1 cellular context compared by ENCODE assay signal in the genomic region with DNA sequence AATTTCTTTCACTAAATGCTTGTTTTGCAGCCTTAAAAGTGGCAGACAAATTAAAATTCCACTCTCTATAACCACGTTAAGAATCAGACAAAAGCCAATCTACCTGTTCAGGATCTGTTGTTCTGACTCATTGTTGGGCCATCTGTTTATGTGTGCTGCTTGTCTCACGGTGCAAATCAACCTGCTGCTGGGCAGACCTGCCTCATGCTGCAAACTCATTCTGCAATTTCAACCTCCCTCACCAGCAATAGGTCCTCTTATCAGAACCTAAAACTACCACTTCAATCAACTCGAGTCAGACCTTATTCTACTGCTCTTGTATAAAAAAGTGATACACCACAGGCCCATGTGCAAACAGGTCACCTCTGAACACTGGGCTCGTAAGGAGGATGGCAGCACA.
TF ChIP-seq lines count a peak whose summit lies in the region.

No MANE protein-coding gene starts in this region.

TF ChIP-seq in K562, 482 proteins besides CTCF, POLR2A, EP300 and RAD21 (continued from another document and continues in another):
- TF ChIP-seq, protein P1, sequence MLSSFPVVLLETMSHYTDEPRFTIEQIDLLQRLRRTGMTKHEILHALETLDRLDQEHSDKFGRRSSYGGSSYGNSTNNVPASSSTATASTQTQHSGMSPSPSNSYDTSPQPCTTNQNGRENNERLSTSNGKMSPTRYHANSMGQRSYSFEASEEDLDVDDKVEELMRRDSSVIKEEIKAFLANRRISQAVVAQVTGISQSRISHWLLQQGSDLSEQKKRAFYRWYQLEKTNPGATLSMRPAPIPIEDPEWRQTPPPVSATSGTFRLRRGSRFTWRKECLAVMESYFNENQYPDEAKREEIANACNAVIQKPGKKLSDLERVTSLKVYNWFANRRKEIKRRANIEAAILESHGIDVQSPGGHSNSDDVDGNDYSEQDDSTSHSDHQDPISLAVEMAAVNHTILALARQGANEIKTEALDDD (IDR thresholded peaks at IDR 0.05): peak; percentile 72
- TF ChIP-seq NRF1 (conservative IDR thresholded peaks at IDR 0.05 in 1 of 2, IDR thresholded peaks at IDR 0.05 in 1 of 2) (peak in 1 of 2 experiments; percentile 23; a peak in 1 of 4 replicates), THRAP3 (IDR thresholded peaks at IDR 0.05; ENCODE audit: borderline replicate concordance) (no peak), CEBPG (CRISPR knock-in tag; IDR thresholded peaks at IDR 0.05) (no peak), CEBPG (tag; conservative IDR thresholded peaks at IDR 0.05 in 1 of 2, IDR thresholded peaks at IDR 0.05 in 1 of 2) (no peak), CBFA2T3 (IDR thresholded peaks at IDR 0.05) (peak; percentile 74), FUS (optimal IDR thresholded peaks at IDR 0.05; ENCODE audit: low read depth, low read length) (no peak), PURB (CRISPR knock-in tag; IDR thresholded peaks at IDR 0.05; ENCODE audit: low read depth) (no peak), SIN3B (IDR thresholded peaks at IDR 0.05; ENCODE audit: low read depth) (no peak), CBFB (CRISPR knock-in tag; IDR thresholded peaks at IDR 0.05) (no peak), GABPB1 (CRISPR knock-in tag; IDR thresholded peaks at IDR 0.05) (no peak), ETV6 (IDR thresholded peaks at IDR 0.05; ENCODE audit: borderline replicate concordance in 1 of 2, low read depth in 2 of 2, low read length in 1 of 2) (no peak), ETV6 (CRISPR knock-in tag; IDR thresholded peaks at IDR 0.05; ENCODE audit: borderline replicate concordance) (no peak), ZFPM2 (CRISPR knock-in tag; IDR thresholded peaks at IDR 0.05) (no peak), WHSC1 (IDR thresholded peaks at IDR 0.05; ENCODE audit: low read length) (no peak), TSC22D4 (tag; IDR thresholded peaks at IDR 0.05) (no peak), ZEB2 (IDR thresholded peaks at IDR 0.05) (peak; percentile 77), C11orf30 (IDR thresholded peaks at IDR 0.05; ENCODE audit: low read depth) (peak; percentile 55; the same call in 1 of the 2 replicates), NFE2 (IDR thresholded peaks at IDR 0.05; ENCODE audit: low read depth) (0 out of 2 replicates have a peak, but pooled peaks have one; percentile 57), CBFA2T2 (conservative IDR thresholded peaks at IDR 0.05) (no peak; the same call in none of the 2 replicates), HDAC1 (IDR thresholded peaks at IDR 0.05) (0 out of 4 replicates have a peak, but pooled peaks of 1 of the 2 experiments have one; percentile 25), TAL1 (IDR thresholded peaks at IDR 0.05) (peak; percentile 33; the same call in 1 of the 2 replicates), HNRNPL (IDR thresholded peaks at IDR 0.05; ENCODE audit: low read depth, low read length) (no peak), ZNF785 (CRISPR knock-in tag; IDR thresholded peaks at IDR 0.05) (no peak), ZNF140 (CRISPR knock-in tag; IDR thresholded peaks at IDR 0.05) (no peak), MEIS2 (IDR thresholded peaks at IDR 0.05; ENCODE audit: partially characterized antibody) (peak; percentile 23)
- TF ChIP-seq, protein P2, sequence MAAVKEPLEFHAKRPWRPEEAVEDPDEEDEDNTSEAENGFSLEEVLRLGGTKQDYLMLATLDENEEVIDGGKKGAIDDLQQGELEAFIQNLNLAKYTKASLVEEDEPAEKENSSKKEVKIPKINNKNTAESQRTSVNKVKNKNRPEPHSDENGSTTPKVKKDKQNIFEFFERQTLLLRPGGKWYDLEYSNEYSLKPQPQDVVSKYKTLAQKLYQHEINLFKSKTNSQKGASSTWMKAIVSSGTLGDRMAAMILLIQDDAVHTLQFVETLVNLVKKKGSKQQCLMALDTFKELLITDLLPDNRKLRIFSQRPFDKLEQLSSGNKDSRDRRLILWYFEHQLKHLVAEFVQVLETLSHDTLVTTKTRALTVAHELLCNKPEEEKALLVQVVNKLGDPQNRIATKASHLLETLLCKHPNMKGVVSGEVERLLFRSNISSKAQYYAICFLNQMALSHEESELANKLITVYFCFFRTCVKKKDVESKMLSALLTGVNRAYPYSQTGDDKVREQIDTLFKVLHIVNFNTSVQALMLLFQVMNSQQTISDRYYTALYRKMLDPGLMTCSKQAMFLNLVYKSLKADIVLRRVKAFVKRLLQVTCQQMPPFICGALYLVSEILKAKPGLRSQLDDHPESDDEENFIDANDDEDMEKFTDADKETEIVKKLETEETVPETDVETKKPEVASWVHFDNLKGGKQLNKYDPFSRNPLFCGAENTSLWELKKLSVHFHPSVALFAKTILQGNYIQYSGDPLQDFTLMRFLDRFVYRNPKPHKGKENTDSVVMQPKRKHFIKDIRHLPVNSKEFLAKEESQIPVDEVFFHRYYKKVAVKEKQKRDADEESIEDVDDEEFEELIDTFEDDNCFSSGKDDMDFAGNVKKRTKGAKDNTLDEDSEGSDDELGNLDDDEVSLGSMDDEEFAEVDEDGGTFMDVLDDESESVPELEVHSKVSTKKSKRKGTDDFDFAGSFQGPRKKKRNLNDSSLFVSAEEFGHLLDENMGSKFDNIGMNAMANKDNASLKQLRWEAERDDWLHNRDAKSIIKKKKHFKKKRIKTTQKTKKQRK (IDR thresholded peaks at IDR 0.05; ENCODE audit: borderline replicate concordance, low read depth, low read length): no peak
- TF ChIP-seq, protein P3, sequence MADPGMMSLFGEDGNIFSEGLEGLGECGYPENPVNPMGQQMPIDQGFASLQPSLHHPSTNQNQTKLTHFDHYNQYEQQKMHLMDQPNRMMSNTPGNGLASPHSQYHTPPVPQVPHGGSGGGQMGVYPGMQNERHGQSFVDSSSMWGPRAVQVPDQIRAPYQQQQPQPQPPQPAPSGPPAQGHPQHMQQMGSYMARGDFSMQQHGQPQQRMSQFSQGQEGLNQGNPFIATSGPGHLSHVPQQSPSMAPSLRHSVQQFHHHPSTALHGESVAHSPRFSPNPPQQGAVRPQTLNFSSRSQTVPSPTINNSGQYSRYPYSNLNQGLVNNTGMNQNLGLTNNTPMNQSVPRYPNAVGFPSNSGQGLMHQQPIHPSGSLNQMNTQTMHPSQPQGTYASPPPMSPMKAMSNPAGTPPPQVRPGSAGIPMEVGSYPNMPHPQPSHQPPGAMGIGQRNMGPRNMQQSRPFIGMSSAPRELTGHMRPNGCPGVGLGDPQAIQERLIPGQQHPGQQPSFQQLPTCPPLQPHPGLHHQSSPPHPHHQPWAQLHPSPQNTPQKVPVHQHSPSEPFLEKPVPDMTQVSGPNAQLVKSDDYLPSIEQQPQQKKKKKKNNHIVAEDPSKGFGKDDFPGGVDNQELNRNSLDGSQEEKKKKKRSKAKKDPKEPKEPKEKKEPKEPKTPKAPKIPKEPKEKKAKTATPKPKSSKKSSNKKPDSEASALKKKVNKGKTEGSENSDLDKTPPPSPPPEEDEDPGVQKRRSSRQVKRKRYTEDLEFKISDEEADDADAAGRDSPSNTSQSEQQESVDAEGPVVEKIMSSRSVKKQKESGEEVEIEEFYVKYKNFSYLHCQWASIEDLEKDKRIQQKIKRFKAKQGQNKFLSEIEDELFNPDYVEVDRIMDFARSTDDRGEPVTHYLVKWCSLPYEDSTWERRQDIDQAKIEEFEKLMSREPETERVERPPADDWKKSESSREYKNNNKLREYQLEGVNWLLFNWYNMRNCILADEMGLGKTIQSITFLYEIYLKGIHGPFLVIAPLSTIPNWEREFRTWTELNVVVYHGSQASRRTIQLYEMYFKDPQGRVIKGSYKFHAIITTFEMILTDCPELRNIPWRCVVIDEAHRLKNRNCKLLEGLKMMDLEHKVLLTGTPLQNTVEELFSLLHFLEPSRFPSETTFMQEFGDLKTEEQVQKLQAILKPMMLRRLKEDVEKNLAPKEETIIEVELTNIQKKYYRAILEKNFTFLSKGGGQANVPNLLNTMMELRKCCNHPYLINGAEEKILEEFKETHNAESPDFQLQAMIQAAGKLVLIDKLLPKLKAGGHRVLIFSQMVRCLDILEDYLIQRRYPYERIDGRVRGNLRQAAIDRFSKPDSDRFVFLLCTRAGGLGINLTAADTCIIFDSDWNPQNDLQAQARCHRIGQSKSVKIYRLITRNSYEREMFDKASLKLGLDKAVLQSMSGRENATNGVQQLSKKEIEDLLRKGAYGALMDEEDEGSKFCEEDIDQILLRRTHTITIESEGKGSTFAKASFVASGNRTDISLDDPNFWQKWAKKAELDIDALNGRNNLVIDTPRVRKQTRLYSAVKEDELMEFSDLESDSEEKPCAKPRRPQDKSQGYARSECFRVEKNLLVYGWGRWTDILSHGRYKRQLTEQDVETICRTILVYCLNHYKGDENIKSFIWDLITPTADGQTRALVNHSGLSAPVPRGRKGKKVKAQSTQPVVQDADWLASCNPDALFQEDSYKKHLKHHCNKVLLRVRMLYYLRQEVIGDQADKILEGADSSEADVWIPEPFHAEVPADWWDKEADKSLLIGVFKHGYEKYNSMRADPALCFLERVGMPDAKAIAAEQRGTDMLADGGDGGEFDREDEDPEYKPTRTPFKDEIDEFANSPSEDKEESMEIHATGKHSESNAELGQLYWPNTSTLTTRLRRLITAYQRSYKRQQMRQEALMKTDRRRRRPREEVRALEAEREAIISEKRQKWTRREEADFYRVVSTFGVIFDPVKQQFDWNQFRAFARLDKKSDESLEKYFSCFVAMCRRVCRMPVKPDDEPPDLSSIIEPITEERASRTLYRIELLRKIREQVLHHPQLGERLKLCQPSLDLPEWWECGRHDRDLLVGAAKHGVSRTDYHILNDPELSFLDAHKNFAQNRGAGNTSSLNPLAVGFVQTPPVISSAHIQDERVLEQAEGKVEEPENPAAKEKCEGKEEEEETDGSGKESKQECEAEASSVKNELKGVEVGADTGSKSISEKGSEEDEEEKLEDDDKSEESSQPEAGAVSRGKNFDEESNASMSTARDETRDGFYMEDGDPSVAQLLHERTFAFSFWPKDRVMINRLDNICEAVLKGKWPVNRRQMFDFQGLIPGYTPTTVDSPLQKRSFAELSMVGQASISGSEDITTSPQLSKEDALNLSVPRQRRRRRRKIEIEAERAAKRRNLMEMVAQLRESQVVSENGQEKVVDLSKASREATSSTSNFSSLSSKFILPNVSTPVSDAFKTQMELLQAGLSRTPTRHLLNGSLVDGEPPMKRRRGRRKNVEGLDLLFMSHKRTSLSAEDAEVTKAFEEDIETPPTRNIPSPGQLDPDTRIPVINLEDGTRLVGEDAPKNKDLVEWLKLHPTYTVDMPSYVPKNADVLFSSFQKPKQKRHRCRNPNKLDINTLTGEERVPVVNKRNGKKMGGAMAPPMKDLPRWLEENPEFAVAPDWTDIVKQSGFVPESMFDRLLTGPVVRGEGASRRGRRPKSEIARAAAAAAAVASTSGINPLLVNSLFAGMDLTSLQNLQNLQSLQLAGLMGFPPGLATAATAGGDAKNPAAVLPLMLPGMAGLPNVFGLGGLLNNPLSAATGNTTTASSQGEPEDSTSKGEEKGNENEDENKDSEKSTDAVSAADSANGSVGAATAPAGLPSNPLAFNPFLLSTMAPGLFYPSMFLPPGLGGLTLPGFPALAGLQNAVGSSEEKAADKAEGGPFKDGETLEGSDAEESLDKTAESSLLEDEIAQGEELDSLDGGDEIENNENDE (IDR thresholded peaks at IDR 0.05; ENCODE audit: low read depth, low read length): no peak
- TF ChIP-seq, protein P4, sequence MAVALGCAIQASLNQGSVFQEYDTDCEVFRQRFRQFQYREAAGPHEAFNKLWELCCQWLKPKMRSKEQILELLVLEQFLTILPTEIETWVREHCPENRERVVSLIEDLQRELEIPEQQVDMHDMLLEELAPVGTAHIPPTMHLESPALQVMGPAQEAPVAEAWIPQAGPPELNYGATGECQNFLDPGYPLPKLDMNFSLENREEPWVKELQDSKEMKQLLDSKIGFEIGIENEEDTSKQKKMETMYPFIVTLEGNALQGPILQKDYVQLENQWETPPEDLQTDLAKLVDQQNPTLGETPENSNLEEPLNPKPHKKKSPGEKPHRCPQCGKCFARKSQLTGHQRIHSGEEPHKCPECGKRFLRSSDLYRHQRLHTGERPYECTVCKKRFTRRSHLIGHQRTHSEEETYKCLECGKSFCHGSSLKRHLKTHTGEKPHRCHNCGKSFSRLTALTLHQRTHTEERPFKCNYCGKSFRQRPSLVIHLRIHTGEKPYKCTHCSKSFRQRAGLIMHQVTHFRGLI (CRISPR knock-in tag; IDR thresholded peaks at IDR 0.05): no peak
- TF ChIP-seq, protein P5, sequence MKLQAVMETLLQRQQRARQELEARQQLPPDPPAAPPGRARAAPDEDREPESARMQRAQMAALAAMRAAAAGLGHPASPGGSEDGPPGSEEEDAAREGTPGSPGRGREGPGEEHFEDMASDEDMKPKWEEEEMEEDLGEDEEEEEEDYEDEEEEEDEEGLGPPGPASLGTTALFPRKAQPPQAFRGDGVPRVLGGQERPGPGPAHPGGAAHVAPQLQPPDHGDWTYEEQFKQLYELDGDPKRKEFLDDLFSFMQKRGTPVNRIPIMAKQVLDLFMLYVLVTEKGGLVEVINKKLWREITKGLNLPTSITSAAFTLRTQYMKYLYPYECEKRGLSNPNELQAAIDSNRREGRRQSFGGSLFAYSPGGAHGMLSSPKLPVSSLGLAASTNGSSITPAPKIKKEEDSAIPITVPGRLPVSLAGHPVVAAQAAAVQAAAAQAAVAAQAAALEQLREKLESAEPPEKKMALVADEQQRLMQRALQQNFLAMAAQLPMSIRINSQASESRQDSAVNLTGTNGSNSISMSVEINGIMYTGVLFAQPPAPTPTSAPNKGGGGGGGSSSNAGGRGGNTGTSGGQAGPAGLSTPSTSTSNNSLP (IDR thresholded peaks at IDR 0.05; ENCODE audit: borderline replicate concordance, low read depth, low read length): peak; percentile 62; the same call in 1 of the 2 replicates
- TF ChIP-seq, protein P6, sequence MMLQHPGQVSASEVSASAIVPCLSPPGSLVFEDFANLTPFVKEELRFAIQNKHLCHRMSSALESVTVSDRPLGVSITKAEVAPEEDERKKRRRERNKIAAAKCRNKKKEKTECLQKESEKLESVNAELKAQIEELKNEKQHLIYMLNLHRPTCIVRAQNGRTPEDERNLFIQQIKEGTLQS (IDR thresholded peaks at IDR 0.05): peak; percentile 42; the same call in 1 of the 2 replicates
- TF ChIP-seq, protein P6 (CRISPR knock-in tag; conservative IDR thresholded peaks at IDR 0.05): no peak
- TF ChIP-seq, protein P7, sequence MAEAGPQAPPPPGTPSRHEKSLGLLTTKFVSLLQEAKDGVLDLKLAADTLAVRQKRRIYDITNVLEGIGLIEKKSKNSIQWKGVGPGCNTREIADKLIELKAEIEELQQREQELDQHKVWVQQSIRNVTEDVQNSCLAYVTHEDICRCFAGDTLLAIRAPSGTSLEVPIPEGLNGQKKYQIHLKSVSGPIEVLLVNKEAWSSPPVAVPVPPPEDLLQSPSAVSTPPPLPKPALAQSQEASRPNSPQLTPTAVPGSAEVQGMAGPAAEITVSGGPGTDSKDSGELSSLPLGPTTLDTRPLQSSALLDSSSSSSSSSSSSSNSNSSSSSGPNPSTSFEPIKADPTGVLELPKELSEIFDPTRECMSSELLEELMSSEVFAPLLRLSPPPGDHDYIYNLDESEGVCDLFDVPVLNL (CRISPR knock-in tag; IDR thresholded peaks at IDR 0.05; ENCODE audit: low read depth): no peak
